In genomic region chr22:31431950-31432349, GRCh38 we compare ENCODE assay signal across 17 cellular contexts. TPM values are rescaled to one million over a fixed set of nuclear protein-coding genes. Genes with fewer than 3 reads are reported as not detected.
DNase-seq lines count a peak whose midpoint lies in the region; ATAC-seq, FAIRE-seq and TF ChIP-seq lines count a peak whose summit lies in the region.
"Had no signal": no experiment of that assay in that cellular context is flagged by ENCODE, and none has a peak within 500 bp of the region (broad histone marks: within the 10 kb centered on the region; RNA-seq: fewer than 3 reads in every experiment).

No MANE protein-coding gene starts in this region.

- H3K4me1 ChIP-seq in HepG2 (ENCODE audit: insufficient read depth, low read length): peaks cover 15% of the 10 kb centered on the region
- H3K4me1 ChIP-seq: BLaER1, Caco-2 had no signal

- peak overlapping the region; percentile 13 for H3K27ac Mint-ChIP-seq in activated CD4-positive, alpha-beta T cell treated with anti-CD3 and anti-CD28 coated beads for 36 hours
- H3K27ac Mint-ChIP-seq in stimulated activated naive CD8-positive, alpha-beta T cell treated with anti-CD3 and anti-CD28 coated beads, Interleukin-15, Interleukin-2, amounts not matched to agents 100 ng/mL and 50 ng/mL, for 24 hours: peak overlapping the region; percentile 49
- H3K27ac Mint-ChIP-seq in stimulated activated naive CD8-positive, alpha-beta T cell treated with anti-CD3 and anti-CD28 coated beads, Interleukin-15, amount 100 ng/mL, for 72 hours: no peak overlapping the region
- H3K27ac Mint-ChIP-seq: GM23338 had no signal

- H3K9me3 ChIP-seq in HepG2 (ENCODE audit: low read length): no peaks in the 10 kb centered on the region
- H3K9me3 ChIP-seq: BLaER1, Caco-2 had no signal

- peaks cover 2% of the 10 kb centered on the region for H3K79me2 ChIP-seq in HepG2 (ENCODE audit: insufficient read depth, low read length)

- no peak for TF ChIP-seq CTCF in HepG2 (CRISPR knock-in tag; IDR thresholded peaks at IDR 0.05)

- POLR2A ChIA-PET in activated CD4-positive, alpha-beta T cell treated with anti-CD3 and anti-CD28 coated beads for 36 hours (lab: Charles Lee): interaction anchor here (0.6 kb wide), 1 partner anchor 36 kb away, joined by 3 read pairs; no protein-coding TSS in a partner anchor
- POLR2A ChIA-PET in HepG2 (lab: Yijun Ruan, JAX): interaction anchor here (0.8 to 1.2 kb wide), 2 partner anchors 34 to 85 kb away, joined by 4 to 5 read pairs; partner anchors contain the start of gene PATZ1

- CTCF ChIA-PET in activated CD4-positive, alpha-beta T cell treated with anti-CD3 and anti-CD28 coated beads for 36 hours (lab: Charles Lee): no interaction called here
- CTCF ChIA-PET in HepG2 (lab: Yijun Ruan, JAX; ENCODE audit: low intra/inter-chr PET ratio, low total read pairs): no interaction called here

- H3K27ac ChIP-seq in HepG2 (ENCODE audit: extremely low read length, insufficient read depth, low read length): peak overlapping the region; percentile 52
- H3K27ac ChIP-seq: BLaER1 had no signal

- H3K9me3 Mint-ChIP-seq in activated CD4-positive, alpha-beta T cell treated with anti-CD3 and anti-CD28 coated beads for 36 hours (ENCODE audit: low read depth): no peaks in the 10 kb centered on the region
- no peaks in the 10 kb centered on the region for H3K9me3 Mint-ChIP-seq in stimulated activated naive CD8-positive, alpha-beta T cell treated with anti-CD3 and anti-CD28 coated beads, Interleukin-15, Interleukin-2, amounts not matched to agents 100 ng/mL and 50 ng/mL, for 24 hours
- H3K9me3 Mint-ChIP-seq in stimulated activated naive CD8-positive, alpha-beta T cell treated with anti-CD3 and anti-CD28 coated beads, Interleukin-15, amount 100 ng/mL, for 72 hours: no peaks in the 10 kb centered on the region
- H3K9me3 Mint-ChIP-seq: CD8-positive, alpha-beta memory T cell; GM23338 had no signal

- H3K9ac ChIP-seq in HepG2 (ENCODE audit: insufficient read depth, low read depth, low read length): no peak overlapping the region
- H3K9ac ChIP-seq: BLaER1 had no signal

- H2AFZ ChIP-seq in HepG2 (ENCODE audit: low read length): no peak overlapping the region
- H2AFZ ChIP-seq: GM23338 had no signal

- no peaks in the 10 kb centered on the region for H3K4me1 Mint-ChIP-seq in activated CD4-positive, alpha-beta T cell treated with anti-CD3 and anti-CD28 coated beads for 36 hours
- H3K4me1 Mint-ChIP-seq in stimulated activated naive CD8-positive, alpha-beta T cell treated with anti-CD3 and anti-CD28 coated beads, Interleukin-15, Interleukin-2, amounts not matched to agents 100 ng/mL and 50 ng/mL, for 24 hours (ENCODE audit: low read depth): no peaks in the 10 kb centered on the region
- H3K4me1 Mint-ChIP-seq in stimulated activated naive CD8-positive, alpha-beta T cell treated with anti-CD3 and anti-CD28 coated beads, Interleukin-15, amount 100 ng/mL, for 72 hours: no peaks in the 10 kb centered on the region
- H3K4me1 Mint-ChIP-seq: GM23338 had no signal

- no peak for TF ChIP-seq POLR2A in HepG2 (IDR thresholded peaks at IDR 0.05; ENCODE audit: insufficient read depth in 1 of 2, low read depth in 2 of 2, low read length in 2 of 2)

- no peak overlapping the region for H3K4me3 ChIP-seq in HepG2 (replicated peaks in 1 of 3; ENCODE audit: insufficient read depth in 1 of 3, low read depth in 2 of 3, low read length in 3 of 3)
- H3K4me3 ChIP-seq: BLaER1, GM23338 had no signal

- H4K20me1 ChIP-seq in HepG2 (ENCODE audit: insufficient read depth, low read length): 0 out of 2 replicates have a peak, but pooled peaks cover 4% of the 10 kb centered on the region

- FAIRE-seq in HepG2 (lab: Jason Lieb, UNC): peak; percentile 85

- peaks cover 26 to 74% of the 10 kb centered on the region in 2 experiments for H3K36me3 ChIP-seq in HepG2 (replicated peaks in 1 of 2; ENCODE audit: control insufficient read depth in 1 of 2, insufficient read depth in 2 of 2, low read length in 2 of 2)

- ATAC-seq in activated CD4-positive, alpha-beta T cell treated with anti-CD3 and anti-CD28 coated beads for 36 hours: no peak
- no peak for ATAC-seq in stimulated activated naive CD8-positive, alpha-beta T cell treated with anti-CD3 and anti-CD28 coated beads, Interleukin-15, amount 100 ng/mL, for 72 hours
- peak; percentile 76 for ATAC-seq in HepG2
- no peak for ATAC-seq in Right ventricle myocardium inferior
- ATAC-seq in GM19467 (IDR thresholded peaks at IDR 0.05; ENCODE audit: unreplicated experiment): no peak
- ATAC-seq: GM23338 had no signal

- H3K4me3 Mint-ChIP-seq in activated CD4-positive, alpha-beta T cell treated with anti-CD3 and anti-CD28 coated beads for 36 hours: no peak overlapping the region
- no peak overlapping the region for H3K4me3 Mint-ChIP-seq in stimulated activated naive CD8-positive, alpha-beta T cell treated with anti-CD3 and anti-CD28 coated beads, Interleukin-15, Interleukin-2, amounts not matched to agents 100 ng/mL and 50 ng/mL, for 24 hours
- H3K4me3 Mint-ChIP-seq in stimulated activated naive CD8-positive, alpha-beta T cell treated with anti-CD3 and anti-CD28 coated beads, Interleukin-15, amount 100 ng/mL, for 72 hours: no peak overlapping the region
- H3K4me3 Mint-ChIP-seq: CD8-positive, alpha-beta memory T cell; GM23338 had no signal

- in situ Hi-C loops in HepG2 (cut with HindIII; ENCODE audit: extremely low pct_ligation_motif_present, low pct_unique_long_range_greater_than_20kb): no loop called here

- no peaks in the 10 kb centered on the region for H3K27me3 ChIP-seq in HepG2 (ENCODE audit: control insufficient read depth in 1 of 2, insufficient read depth in 2 of 2, low read length in 2 of 2)
- H3K27me3 ChIP-seq: BLaER1 had no signal

- peaks cover 61% of the 10 kb centered on the region for H3K36me3 Mint-ChIP-seq in activated CD4-positive, alpha-beta T cell treated with anti-CD3 and anti-CD28 coated beads for 36 hours (ENCODE audit: low read depth)
- peaks cover 82% of the 10 kb centered on the region for H3K36me3 Mint-ChIP-seq in stimulated activated naive CD8-positive, alpha-beta T cell treated with anti-CD3 and anti-CD28 coated beads, Interleukin-15, Interleukin-2, amounts not matched to agents 100 ng/mL and 50 ng/mL, for 24 hours (ENCODE audit: low read depth)

- BruUV-seq in HepG2 (replicated peaks; lab: Mats Ljungman, UMichigan): no TSS peak

- no peak for TF ChIP-seq RAD21 in HepG2 (CRISPR knock-in tag; IDR thresholded peaks at IDR 0.05)

- WGBS in HepG2 (ENCODE audit: low lambda C conversion rate): 34% methylated on average over 5 of the region's 5 CpGs

- TF ChIP-seq EP300 in HepG2 (IDR thresholded peaks at IDR 0.05; ENCODE audit: low read depth in 2 of 2, low read length in 2 of 2) (no peak), HepG2 (CRISPR knock-in tag; IDR thresholded peaks at IDR 0.05; ENCODE audit: borderline replicate concordance) (no peak)

- H3K4me2 ChIP-seq in HepG2 (ENCODE audit: low read depth, low read length): no peak overlapping the region
- H3K4me2 ChIP-seq: BLaER1, GM23338 had no signal

- intact Hi-C loops in activated CD4-positive, alpha-beta T cell treated with anti-CD3 and anti-CD28 coated beads for 36 hours (cut with DNase I, micrococcal nuclease): no loop called here
- intact Hi-C loops in HepG2 (cut with micrococcal nuclease; ENCODE audit: unreplicated experiment) (no loop called here), head of caudate nucleus (cut with DNase I) (no loop called here), Right ventricle myocardium inferior (cut with DNase I) (no loop called here)

- no peak for DNase-seq in activated CD4-positive, alpha-beta T cell treated with anti-CD3 and anti-CD28 coated beads for 36 hours
- no peak for DNase-seq in activated CD4-positive, alpha-beta T cell treated with anti-CD3 and anti-CD28 coated beads, Interleukin-2, amount 50 U/mL, for 4 hours
- DNase-seq in stimulated activated naive CD8-positive, alpha-beta T cell treated with anti-CD3 and anti-CD28 coated beads, Interleukin-15, amount 100 ng/mL, for 72 hours: no peak
- DNase-seq in HepG2 (ENCODE audit: low spot score) (peak; percentile 65), head of caudate nucleus (no peak), Right ventricle myocardium inferior (ENCODE audit: missing footprints) (no peak)
- DNase-seq: 8988T; AML-193; Caco-2; CD8-positive, alpha-beta memory T cell; DND-41; GF-D8; H7 had no signal

- no peaks in the 10 kb centered on the region for H3K27me3 Mint-ChIP-seq in activated CD4-positive, alpha-beta T cell treated with anti-CD3 and anti-CD28 coated beads for 36 hours
- H3K27me3 Mint-ChIP-seq in stimulated activated naive CD8-positive, alpha-beta T cell treated with anti-CD3 and anti-CD28 coated beads, Interleukin-15, Interleukin-2, amounts not matched to agents 100 ng/mL and 50 ng/mL, for 24 hours: no peaks in the 10 kb centered on the region
- no peaks in the 10 kb centered on the region for H3K27me3 Mint-ChIP-seq in stimulated activated naive CD8-positive, alpha-beta T cell treated with anti-CD3 and anti-CD28 coated beads, Interleukin-15, amount 100 ng/mL, for 72 hours
- H3K27me3 Mint-ChIP-seq: CD8-positive, alpha-beta memory T cell had no signal

RNA-seq across cellular contexts. Expression of gene DRG1, which starts 32.5 kb away (rescaled TPM):
- total RNA-seq in activated CD4-positive, alpha-beta T cell treated with anti-CD3 and anti-CD28 coated beads for 36 hours: 100 to 1,000 TPM; 104 to 106 TPM
- total RNA-seq in HepG2 (2016; rRNA removed; fragmentation: Illumina TruSeq; extraction: Trizol): 94.8 and 98.8 TPM in 2 replicates
- 58.6 and 75.0 TPM in 2 replicates for total RNA-seq in HepG2 (2016; cell fraction: cytosol; rRNA removed; fragmentation: Illumina TruSeq; extraction: Trizol; ENCODE audit: low read depth)
- 87.5 and 109 TPM in 2 replicates for total RNA-seq in HepG2 (2016; cell fraction: insoluble cytoplasmic fraction; rRNA removed; fragmentation: Illumina TruSeq; extraction: Trizol)
- total RNA-seq in HepG2 (2016; cell fraction: membrane; rRNA removed; fragmentation: Illumina TruSeq; extraction: Trizol): 55.1 and 58.3 TPM in 2 replicates
- 52.6 and 55.8 TPM in 2 replicates for total RNA-seq in HepG2 (2016; cell fraction: nucleus; rRNA removed; fragmentation: Illumina TruSeq; extraction: Trizol)
- 39.1 and 59.0 TPM in 2 replicates for polyA plus RNA-seq in HepG2 (2011; rRNA removed)
- polyA plus RNA-seq in HepG2 (2011; cell fraction: cytosol; rRNA removed): 41.9 and 50.0 TPM in 2 replicates
- polyA plus RNA-seq in HepG2 (2011; cell fraction: nucleus; rRNA removed): 16.2 and 19.6 TPM in 2 replicates
- 50.6 and 61.7 TPM in 2 replicates for polyA plus RNA-seq in HepG2 (2012)
- 44.0 and 51.8 TPM in 2 replicates for polyA plus RNA-seq in HepG2 (2016; cell fraction: cytosol; fragmentation: Illumina TruSeq; extraction: Trizol; ENCODE audit: low read depth)
- 98.2 and 115 TPM in 2 replicates for polyA plus RNA-seq in HepG2 (2016; cell fraction: insoluble cytoplasmic fraction; fragmentation: Illumina TruSeq; extraction: Trizol; ENCODE audit: low read depth)
- polyA plus RNA-seq in HepG2 (2016; cell fraction: membrane; fragmentation: Illumina TruSeq; extraction: Trizol; ENCODE audit: low read depth): 42.6 and 42.8 TPM in 2 replicates
- polyA plus RNA-seq in HepG2 (2016; cell fraction: nucleus; fragmentation: Illumina TruSeq; extraction: Trizol; ENCODE audit: insufficient read depth, low read depth): 76.3 and 79.7 TPM in 2 replicates
- 28.2 and 51.0 TPM in 2 replicates for polyA minus RNA-seq in HepG2 (2011; rRNA and poly(A)+ RNA removed; ENCODE audit: low replicate concordance)
- 38.0 and 41.7 TPM in 2 replicates for polyA minus RNA-seq in HepG2 (2011; cell fraction: cytosol; rRNA and poly(A)+ RNA removed)
- 37.7 and 41.8 TPM in 2 replicates for polyA minus RNA-seq in HepG2 (2011; cell fraction: nucleus; rRNA and poly(A)+ RNA removed)
- 59.3 TPM for total RNA-seq in Right ventricle myocardium inferior

RNA-seq across cellular contexts. Expression of gene EIF4ENIF1, which starts 57.7 kb away (rescaled TPM):
- total RNA-seq in activated CD4-positive, alpha-beta T cell treated with anti-CD3 and anti-CD28 coated beads for 36 hours: 10 to 100 TPM; 45.4 to 75.0 TPM
- 12.3 and 14.0 TPM in 2 replicates for total RNA-seq in HepG2 (2016; rRNA removed; fragmentation: Illumina TruSeq; extraction: Trizol)
- 7.3 TPM in 2 replicates for total RNA-seq in HepG2 (2016; cell fraction: cytosol; rRNA removed; fragmentation: Illumina TruSeq; extraction: Trizol; ENCODE audit: low read depth)
- 9.2 and 11.4 TPM in 2 replicates for total RNA-seq in HepG2 (2016; cell fraction: insoluble cytoplasmic fraction; rRNA removed; fragmentation: Illumina TruSeq; extraction: Trizol)
- total RNA-seq in HepG2 (2016; cell fraction: membrane; rRNA removed; fragmentation: Illumina TruSeq; extraction: Trizol): 8.2 and 8.4 TPM in 2 replicates
- total RNA-seq in HepG2 (2016; cell fraction: nucleus; rRNA removed; fragmentation: Illumina TruSeq; extraction: Trizol): 14.1 and 16.0 TPM in 2 replicates
- 11.9 and 15.1 TPM in 2 replicates for polyA plus RNA-seq in HepG2 (2011; rRNA removed)
- 9.5 and 9.7 TPM in 2 replicates for polyA plus RNA-seq in HepG2 (2011; cell fraction: cytosol; rRNA removed)
- polyA plus RNA-seq in HepG2 (2011; cell fraction: nucleus; rRNA removed): 18.6 and 26.1 TPM in 2 replicates
- polyA plus RNA-seq in HepG2 (2012): 13.8 and 16.8 TPM in 2 replicates
- 2.1 and 2.2 TPM in 2 replicates for polyA plus RNA-seq in HepG2 (2016; cell fraction: cytosol; fragmentation: Illumina TruSeq; extraction: Trizol; ENCODE audit: low read depth)
- 14.9 and 16.1 TPM in 2 replicates for polyA plus RNA-seq in HepG2 (2016; cell fraction: insoluble cytoplasmic fraction; fragmentation: Illumina TruSeq; extraction: Trizol; ENCODE audit: low read depth)
- polyA plus RNA-seq in HepG2 (2016; cell fraction: membrane; fragmentation: Illumina TruSeq; extraction: Trizol; ENCODE audit: low read depth): 4.8 and 5.1 TPM in 2 replicates
- 39.1 and 47.3 TPM in 2 replicates for polyA plus RNA-seq in HepG2 (2016; cell fraction: nucleus; fragmentation: Illumina TruSeq; extraction: Trizol; ENCODE audit: insufficient read depth, low read depth)
- polyA minus RNA-seq in HepG2 (2011; rRNA and poly(A)+ RNA removed; ENCODE audit: low replicate concordance): 22.1 and 23.5 TPM in 2 replicates
- polyA minus RNA-seq in HepG2 (2011; cell fraction: cytosol; rRNA and poly(A)+ RNA removed): 10.5 and 14.5 TPM in 2 replicates
- 26.1 and 28.6 TPM in 2 replicates for polyA minus RNA-seq in HepG2 (2011; cell fraction: nucleus; rRNA and poly(A)+ RNA removed)
- total RNA-seq in Right ventricle myocardium inferior: 30.5 TPM

Comparison
In these comparisons a context has a peak if more than half of its experiments do, and no peak if none do; other contexts are left out.
1. H3K27ac Mint-ChIP-seq: peak in activated CD4-positive, alpha-beta T cell treated with anti-CD3 and anti-CD28 coated beads for 36 hours (single experiment) and stimulated activated naive CD8-positive, alpha-beta T cell treated with anti-CD3 and anti-CD28 coated beads, Interleukin-15, Interleukin-2, amounts not matched to agents 100 ng/mL and 50 ng/mL, for 24 hours (single experiment); none in stimulated activated naive CD8-positive, alpha-beta T cell treated with anti-CD3 and anti-CD28 coated beads, Interleukin-15, amount 100 ng/mL, for 72 hours (0 of 2).